In the genomic region with DNA sequence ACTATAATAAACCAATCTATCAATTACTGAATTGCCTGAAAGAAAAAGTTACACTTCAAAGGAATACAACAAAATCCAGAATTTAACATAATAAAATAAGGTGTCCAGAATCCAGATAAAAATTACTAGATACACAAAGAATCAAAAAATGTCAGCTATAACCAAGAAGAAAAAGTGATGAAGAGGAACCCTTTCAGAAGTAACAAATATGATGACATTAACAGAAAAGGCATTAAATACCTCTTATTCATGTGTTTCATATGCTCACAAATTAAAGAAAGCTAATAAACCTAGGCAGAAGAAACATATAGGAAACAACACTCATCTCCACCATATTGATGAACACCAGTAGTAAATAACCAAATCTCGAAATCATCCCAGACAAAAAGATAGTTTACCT, we compare ENCODE assay signal across 1 cellular context.
A peak's percentile ranks its signal among the peaks of the same experiment; 100 is the strongest.
TF ChIP-seq lines count a peak whose summit lies in the region.

No MANE protein-coding gene starts in this region.

TF ChIP-seq in K562, 482 proteins besides CTCF, POLR2A, EP300 and RAD21 (continued from another document):
- TF ChIP-seq, protein P1, sequence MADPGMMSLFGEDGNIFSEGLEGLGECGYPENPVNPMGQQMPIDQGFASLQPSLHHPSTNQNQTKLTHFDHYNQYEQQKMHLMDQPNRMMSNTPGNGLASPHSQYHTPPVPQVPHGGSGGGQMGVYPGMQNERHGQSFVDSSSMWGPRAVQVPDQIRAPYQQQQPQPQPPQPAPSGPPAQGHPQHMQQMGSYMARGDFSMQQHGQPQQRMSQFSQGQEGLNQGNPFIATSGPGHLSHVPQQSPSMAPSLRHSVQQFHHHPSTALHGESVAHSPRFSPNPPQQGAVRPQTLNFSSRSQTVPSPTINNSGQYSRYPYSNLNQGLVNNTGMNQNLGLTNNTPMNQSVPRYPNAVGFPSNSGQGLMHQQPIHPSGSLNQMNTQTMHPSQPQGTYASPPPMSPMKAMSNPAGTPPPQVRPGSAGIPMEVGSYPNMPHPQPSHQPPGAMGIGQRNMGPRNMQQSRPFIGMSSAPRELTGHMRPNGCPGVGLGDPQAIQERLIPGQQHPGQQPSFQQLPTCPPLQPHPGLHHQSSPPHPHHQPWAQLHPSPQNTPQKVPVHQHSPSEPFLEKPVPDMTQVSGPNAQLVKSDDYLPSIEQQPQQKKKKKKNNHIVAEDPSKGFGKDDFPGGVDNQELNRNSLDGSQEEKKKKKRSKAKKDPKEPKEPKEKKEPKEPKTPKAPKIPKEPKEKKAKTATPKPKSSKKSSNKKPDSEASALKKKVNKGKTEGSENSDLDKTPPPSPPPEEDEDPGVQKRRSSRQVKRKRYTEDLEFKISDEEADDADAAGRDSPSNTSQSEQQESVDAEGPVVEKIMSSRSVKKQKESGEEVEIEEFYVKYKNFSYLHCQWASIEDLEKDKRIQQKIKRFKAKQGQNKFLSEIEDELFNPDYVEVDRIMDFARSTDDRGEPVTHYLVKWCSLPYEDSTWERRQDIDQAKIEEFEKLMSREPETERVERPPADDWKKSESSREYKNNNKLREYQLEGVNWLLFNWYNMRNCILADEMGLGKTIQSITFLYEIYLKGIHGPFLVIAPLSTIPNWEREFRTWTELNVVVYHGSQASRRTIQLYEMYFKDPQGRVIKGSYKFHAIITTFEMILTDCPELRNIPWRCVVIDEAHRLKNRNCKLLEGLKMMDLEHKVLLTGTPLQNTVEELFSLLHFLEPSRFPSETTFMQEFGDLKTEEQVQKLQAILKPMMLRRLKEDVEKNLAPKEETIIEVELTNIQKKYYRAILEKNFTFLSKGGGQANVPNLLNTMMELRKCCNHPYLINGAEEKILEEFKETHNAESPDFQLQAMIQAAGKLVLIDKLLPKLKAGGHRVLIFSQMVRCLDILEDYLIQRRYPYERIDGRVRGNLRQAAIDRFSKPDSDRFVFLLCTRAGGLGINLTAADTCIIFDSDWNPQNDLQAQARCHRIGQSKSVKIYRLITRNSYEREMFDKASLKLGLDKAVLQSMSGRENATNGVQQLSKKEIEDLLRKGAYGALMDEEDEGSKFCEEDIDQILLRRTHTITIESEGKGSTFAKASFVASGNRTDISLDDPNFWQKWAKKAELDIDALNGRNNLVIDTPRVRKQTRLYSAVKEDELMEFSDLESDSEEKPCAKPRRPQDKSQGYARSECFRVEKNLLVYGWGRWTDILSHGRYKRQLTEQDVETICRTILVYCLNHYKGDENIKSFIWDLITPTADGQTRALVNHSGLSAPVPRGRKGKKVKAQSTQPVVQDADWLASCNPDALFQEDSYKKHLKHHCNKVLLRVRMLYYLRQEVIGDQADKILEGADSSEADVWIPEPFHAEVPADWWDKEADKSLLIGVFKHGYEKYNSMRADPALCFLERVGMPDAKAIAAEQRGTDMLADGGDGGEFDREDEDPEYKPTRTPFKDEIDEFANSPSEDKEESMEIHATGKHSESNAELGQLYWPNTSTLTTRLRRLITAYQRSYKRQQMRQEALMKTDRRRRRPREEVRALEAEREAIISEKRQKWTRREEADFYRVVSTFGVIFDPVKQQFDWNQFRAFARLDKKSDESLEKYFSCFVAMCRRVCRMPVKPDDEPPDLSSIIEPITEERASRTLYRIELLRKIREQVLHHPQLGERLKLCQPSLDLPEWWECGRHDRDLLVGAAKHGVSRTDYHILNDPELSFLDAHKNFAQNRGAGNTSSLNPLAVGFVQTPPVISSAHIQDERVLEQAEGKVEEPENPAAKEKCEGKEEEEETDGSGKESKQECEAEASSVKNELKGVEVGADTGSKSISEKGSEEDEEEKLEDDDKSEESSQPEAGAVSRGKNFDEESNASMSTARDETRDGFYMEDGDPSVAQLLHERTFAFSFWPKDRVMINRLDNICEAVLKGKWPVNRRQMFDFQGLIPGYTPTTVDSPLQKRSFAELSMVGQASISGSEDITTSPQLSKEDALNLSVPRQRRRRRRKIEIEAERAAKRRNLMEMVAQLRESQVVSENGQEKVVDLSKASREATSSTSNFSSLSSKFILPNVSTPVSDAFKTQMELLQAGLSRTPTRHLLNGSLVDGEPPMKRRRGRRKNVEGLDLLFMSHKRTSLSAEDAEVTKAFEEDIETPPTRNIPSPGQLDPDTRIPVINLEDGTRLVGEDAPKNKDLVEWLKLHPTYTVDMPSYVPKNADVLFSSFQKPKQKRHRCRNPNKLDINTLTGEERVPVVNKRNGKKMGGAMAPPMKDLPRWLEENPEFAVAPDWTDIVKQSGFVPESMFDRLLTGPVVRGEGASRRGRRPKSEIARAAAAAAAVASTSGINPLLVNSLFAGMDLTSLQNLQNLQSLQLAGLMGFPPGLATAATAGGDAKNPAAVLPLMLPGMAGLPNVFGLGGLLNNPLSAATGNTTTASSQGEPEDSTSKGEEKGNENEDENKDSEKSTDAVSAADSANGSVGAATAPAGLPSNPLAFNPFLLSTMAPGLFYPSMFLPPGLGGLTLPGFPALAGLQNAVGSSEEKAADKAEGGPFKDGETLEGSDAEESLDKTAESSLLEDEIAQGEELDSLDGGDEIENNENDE (IDR thresholded peaks at IDR 0.05; ENCODE audit: low read depth, low read length) = no peak
- TF ChIP-seq SMAD1 (IDR thresholded peaks at IDR 0.05; ENCODE audit: low read depth, low read length, partially characterized antibody) = no peak
- TF ChIP-seq, protein P2, sequence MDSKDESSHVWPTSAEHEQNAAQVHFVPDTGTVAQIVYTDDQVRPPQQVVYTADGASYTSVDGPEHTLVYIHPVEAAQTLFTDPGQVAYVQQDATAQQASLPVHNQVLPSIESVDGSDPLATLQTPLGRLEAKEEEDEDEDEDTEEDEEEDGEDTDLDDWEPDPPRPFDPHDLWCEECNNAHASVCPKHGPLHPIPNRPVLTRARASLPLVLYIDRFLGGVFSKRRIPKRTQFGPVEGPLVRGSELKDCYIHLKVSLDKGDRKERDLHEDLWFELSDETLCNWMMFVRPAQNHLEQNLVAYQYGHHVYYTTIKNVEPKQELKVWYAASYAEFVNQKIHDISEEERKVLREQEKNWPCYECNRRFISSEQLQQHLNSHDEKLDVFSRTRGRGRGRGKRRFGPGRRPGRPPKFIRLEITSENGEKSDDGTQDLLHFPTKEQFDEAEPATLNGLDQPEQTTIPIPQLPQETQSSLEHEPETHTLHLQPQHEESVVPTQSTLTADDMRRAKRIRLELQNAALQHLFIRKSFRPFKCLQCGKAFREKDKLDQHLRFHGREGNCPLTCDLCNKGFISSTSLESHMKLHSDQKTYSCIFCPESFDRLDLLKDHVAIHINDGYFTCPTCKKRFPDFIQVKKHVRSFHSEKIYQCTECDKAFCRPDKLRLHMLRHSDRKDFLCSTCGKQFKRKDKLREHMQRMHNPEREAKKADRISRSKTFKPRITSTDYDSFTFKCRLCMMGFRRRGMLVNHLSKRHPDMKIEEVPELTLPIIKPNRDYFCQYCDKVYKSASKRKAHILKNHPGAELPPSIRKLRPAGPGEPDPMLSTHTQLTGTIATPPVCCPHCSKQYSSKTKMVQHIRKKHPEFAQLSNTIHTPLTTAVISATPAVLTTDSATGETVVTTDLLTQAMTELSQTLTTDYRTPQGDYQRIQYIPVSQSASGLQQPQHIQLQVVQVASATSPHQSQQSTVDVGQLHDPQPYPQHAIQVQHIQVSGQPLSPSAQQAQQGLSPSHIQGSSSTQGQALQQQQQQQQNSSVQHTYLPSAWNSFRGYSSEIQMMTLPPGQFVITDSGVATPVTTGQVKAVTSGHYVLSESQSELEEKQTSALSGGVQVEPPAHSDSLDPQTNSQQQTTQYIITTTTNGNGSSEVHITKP (IDR thresholded peaks at IDR 0.05; ENCODE audit: partially characterized antibody) = no peak
- TF ChIP-seq C11orf30 (IDR thresholded peaks at IDR 0.05; ENCODE audit: low read depth) = peak; percentile 26; the same call in 1 of the 2 replicates
- TF ChIP-seq LARP7 (IDR thresholded peaks at IDR 0.05) = no peak
- TF ChIP-seq, protein P3, sequence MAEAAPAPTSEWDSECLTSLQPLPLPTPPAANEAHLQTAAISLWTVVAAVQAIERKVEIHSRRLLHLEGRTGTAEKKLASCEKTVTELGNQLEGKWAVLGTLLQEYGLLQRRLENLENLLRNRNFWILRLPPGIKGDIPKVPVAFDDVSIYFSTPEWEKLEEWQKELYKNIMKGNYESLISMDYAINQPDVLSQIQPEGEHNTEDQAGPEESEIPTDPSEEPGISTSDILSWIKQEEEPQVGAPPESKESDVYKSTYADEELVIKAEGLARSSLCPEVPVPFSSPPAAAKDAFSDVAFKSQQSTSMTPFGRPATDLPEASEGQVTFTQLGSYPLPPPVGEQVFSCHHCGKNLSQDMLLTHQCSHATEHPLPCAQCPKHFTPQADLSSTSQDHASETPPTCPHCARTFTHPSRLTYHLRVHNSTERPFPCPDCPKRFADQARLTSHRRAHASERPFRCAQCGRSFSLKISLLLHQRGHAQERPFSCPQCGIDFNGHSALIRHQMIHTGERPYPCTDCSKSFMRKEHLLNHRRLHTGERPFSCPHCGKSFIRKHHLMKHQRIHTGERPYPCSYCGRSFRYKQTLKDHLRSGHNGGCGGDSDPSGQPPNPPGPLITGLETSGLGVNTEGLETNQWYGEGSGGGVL (CRISPR knock-in tag; IDR thresholded peaks at IDR 0.05) = no peak
- TF ChIP-seq, protein P4, sequence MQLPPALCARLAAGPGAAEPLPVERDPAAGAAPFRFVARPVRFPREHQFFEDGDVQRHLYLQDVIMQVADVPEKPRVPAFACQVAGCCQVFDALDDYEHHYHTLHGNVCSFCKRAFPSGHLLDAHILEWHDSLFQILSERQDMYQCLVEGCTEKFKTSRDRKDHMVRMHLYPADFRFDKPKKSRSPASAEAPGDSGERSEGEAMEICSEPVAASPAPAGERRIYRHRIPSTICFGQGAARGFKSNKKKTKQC (CRISPR knock-in tag; IDR thresholded peaks at IDR 0.05) = no peak
- TF ChIP-seq, protein P5, sequence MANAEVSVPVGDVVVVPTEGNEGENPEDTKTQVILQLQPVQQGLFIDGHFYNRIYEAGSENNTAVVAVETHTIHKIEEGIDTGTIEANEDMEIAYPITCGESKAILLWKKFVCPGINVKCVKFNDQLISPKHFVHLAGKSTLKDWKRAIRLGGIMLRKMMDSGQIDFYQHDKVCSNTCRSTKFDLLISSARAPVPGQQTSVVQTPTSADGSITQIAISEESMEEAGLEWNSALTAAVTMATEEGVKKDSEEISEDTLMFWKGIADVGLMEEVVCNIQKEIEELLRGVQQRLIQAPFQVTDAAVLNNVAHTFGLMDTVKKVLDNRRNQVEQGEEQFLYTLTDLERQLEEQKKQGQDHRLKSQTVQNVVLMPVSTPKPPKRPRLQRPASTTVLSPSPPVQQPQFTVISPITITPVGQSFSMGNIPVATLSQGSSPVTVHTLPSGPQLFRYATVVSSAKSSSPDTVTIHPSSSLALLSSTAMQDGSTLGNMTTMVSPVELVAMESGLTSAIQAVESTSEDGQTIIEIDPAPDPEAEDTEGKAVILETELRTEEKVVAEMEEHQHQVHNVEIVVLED (CRISPR knock-in tag; IDR thresholded peaks at IDR 0.05) = no peak
- TF ChIP-seq ZNF316 (IDR thresholded peaks at IDR 0.05) = peak; percentile 61
TF ChIP-seq in K562: peak in this region for 2.
